ENCODE assay signal across 27 cellular contexts in genomic region chr2:233846387-233847247, GRCh38. TPM values are rescaled to one million over a fixed set of nuclear protein-coding genes. Genes with fewer than 3 reads are reported as not detected.
DNase-seq lines count a peak whose midpoint lies in the region; ATAC-seq and TF ChIP-seq lines count a peak whose summit lies in the region.
"Had no signal": no experiment of that assay in that cellular context is flagged by ENCODE, and none has a peak within 500 bp of the region (broad histone marks: within the 10 kb centered on the region; RNA-seq: fewer than 3 reads in every experiment).

No MANE protein-coding gene starts in this region.

- H3K9me3 ChIP-seq in cardiac muscle cell (ENCODE audit: low read depth) (no peaks in the 10 kb centered on the region), Panc1 (ENCODE audit: control insufficient read depth, insufficient read depth, low read depth, low read length) (no peaks in the 10 kb centered on the region), testis (no peaks in the 10 kb centered on the region), lower lobe of right lung (no peaks in the 10 kb centered on the region)
- H3K9me3 ChIP-seq in effector memory CD4-positive, alpha-beta T cell (ENCODE audit: control insufficient read depth, low read length): no peaks in the 10 kb centered on the region
- H3K9me3 ChIP-seq: pancreas, right lobe of liver, tibial nerve had no signal

- peaks cover 28% of the 10 kb centered on the region for H3K4me1 Mint-ChIP-seq in dendritic cell treated with granulocyte-macrophage colony-stimulating factor and Interleukin-4, amounts not matched to agents 40 ng/mL and 50 ng/mL, for 4 days (ENCODE audit: low read depth)
- peaks cover 12 to 22% of the 10 kb centered on the region in 2 donors for H3K4me1 Mint-ChIP-seq in stimulated activated naive B cell treated with anti-CD40 and anti-IgM and Interleukin-4, amounts not matched to agents 10 μg/mL and 1 μg/mL and 100 μg/mL, for 72 hours

- H3K27me3 ChIP-seq in cardiac muscle cell (no peaks in the 10 kb centered on the region), Panc1 (ENCODE audit: control insufficient read depth, insufficient read depth, low read length) (no peaks in the 10 kb centered on the region), testis (no peaks in the 10 kb centered on the region), lower lobe of right lung (ENCODE audit: low read depth) (no peaks in the 10 kb centered on the region)
- no peaks in the 10 kb centered on the region for H3K27me3 ChIP-seq in effector memory CD4-positive, alpha-beta T cell (replicated peaks; ENCODE audit: control insufficient read depth, insufficient read depth, low read length, poor library complexity, severe bottlenecking)
- H3K27me3 ChIP-seq: hepatocyte, pancreas, right lobe of liver, tibial nerve had no signal

- DNase-seq in cardiac muscle cell (ENCODE audit: low read depth in 1 of 2, low spot score in 1 of 2) (peak in 1 of 2 donors; percentile 28), cardiac septum (ENCODE audit: low spot score) (no peak), Panc1 (ENCODE audit: low read depth, low spot score) (no peak), testis (no peak), lower lobe of right lung (no peak)
- DNase-seq in stimulated activated naive B cell treated with anti-CD40 and anti-IgM and Interleukin-4, amounts not matched to agents 10 μg/mL and 1 μg/mL and 100 μg/mL, for 72 hours: no peak
- DNase-seq in effector memory CD4-positive, alpha-beta T cell: no peak
- DNase-seq: activated CD4-positive, alpha-beta T cell treated with anti-CD3 and anti-CD28 coated beads for 1 hour; effector CD8-positive, alpha-beta T cell; foreskin melanocyte; midbrain; naive thymus-derived CD8-positive, alpha-beta T cell; NCI-H2029 treated with DMSO at 0.1 percent for 48 hours; NCI-H446; NCI-H82; right lobe of liver; SHP77; stimulated activated CD4-positive, alpha-beta T cell treated with anti-CD3 and anti-CD28 coated beads, Interleukin-12 subunit alpha, Interleukin-12 subunit beta, amount 100 ng/mL, for 4 hours; stimulated activated CD4-positive, alpha-beta T cell treated with anti-CD3 and anti-CD28 coated beads, Interleukin-4, amount 100 ng/mL, for 24 hours; stimulated activated naive CD8-positive, alpha-beta T cell treated with anti-CD3 and anti-CD28 coated beads, Interleukin-15, amount 100 ng/mL, for 72 hours had no signal

- ATAC-seq in Panc1 (no peak), lower lobe of right lung (no peak)
- peak; percentile 51 to 62 for ATAC-seq in stimulated activated naive B cell treated with anti-CD40 and anti-IgM and Interleukin-4, amounts not matched to agents 10 μg/mL and 1 μg/mL and 100 μg/mL, for 72 hours (replicated peaks)
- ATAC-seq: left lobe of liver; naive thymus-derived CD8-positive, alpha-beta T cell; pancreas; stimulated activated naive CD8-positive, alpha-beta T cell treated with anti-CD3 and anti-CD28 coated beads, Interleukin-15, amount 100 ng/mL, for 72 hours had no signal

- TF ChIP-seq POLR2A in testis (IDR thresholded peaks at IDR 0.05): no peak

- H3K4me1 ChIP-seq in cardiac muscle cell (ENCODE audit: low read depth) (peaks cover 34% of the 10 kb centered on the region), Panc1 (ENCODE audit: control insufficient read depth, insufficient read depth, low read length) (peaks cover 11% of the 10 kb centered on the region), testis (no peaks in the 10 kb centered on the region), lower lobe of right lung (no peaks in the 10 kb centered on the region)
- H3K4me1 ChIP-seq in effector memory CD4-positive, alpha-beta T cell (ENCODE audit: control insufficient read depth, insufficient read depth, low read length, poor library complexity, severe bottlenecking): no peaks in the 10 kb centered on the region
- H3K4me1 ChIP-seq: pancreas, right lobe of liver, tibial nerve had no signal

- peak overlapping the region; percentile 39 for H3K27ac ChIP-seq in cardiac muscle cell
- H3K27ac ChIP-seq in Panc1 (ENCODE audit: low read length): peak overlapping the region; percentile 45; the same call in 1 of the 2 replicates
- no peak overlapping the region for H3K27ac ChIP-seq in testis
- no peak overlapping the region for H3K27ac ChIP-seq in lower lobe of right lung
- H3K27ac ChIP-seq in effector memory CD4-positive, alpha-beta T cell (ENCODE audit: insufficient read depth, low read length, poor library complexity, severe bottlenecking): no peak overlapping the region
- H3K27ac ChIP-seq: C4-2B, hepatocyte, pancreas, right lobe of liver, tibial nerve had no signal

- BruUV-seq in Panc1 (replicated peaks; lab: Mats Ljungman, UMichigan): no TSS peak

- H3K36me3 Mint-ChIP-seq in dendritic cell treated with granulocyte-macrophage colony-stimulating factor and Interleukin-4, amounts not matched to agents 40 ng/mL and 50 ng/mL, for 4 days (ENCODE audit: low read depth): peaks cover 30% of the 10 kb centered on the region
- peaks cover 2 to 3% of the 10 kb centered on the region in 2 donors for H3K36me3 Mint-ChIP-seq in stimulated activated naive B cell treated with anti-CD40 and anti-IgM and Interleukin-4, amounts not matched to agents 10 μg/mL and 1 μg/mL and 100 μg/mL, for 72 hours
- H3K36me3 Mint-ChIP-seq: naive thymus-derived CD8-positive, alpha-beta T cell had no signal

- H3K27ac Mint-ChIP-seq in dendritic cell treated with granulocyte-macrophage colony-stimulating factor and Interleukin-4, amounts not matched to agents 40 ng/mL and 50 ng/mL, for 4 days: peak overlapping the region; percentile 45
- H3K27ac Mint-ChIP-seq in stimulated activated naive B cell treated with anti-CD40 and anti-IgM and Interleukin-4, amounts not matched to agents 10 μg/mL and 1 μg/mL and 100 μg/mL, for 72 hours: peak overlapping the region; percentile 47
- H3K27ac Mint-ChIP-seq: activated naive CD4-positive, alpha-beta T cell treated with anti-CD3 and anti-CD28 coated beads, Interleukin-2, amount 50 U/mL, for 72 hours had no signal

- POLR2A ChIA-PET in Panc1 (lab: Charles Lee): interaction anchor here (0.6 kb wide), 3 partner anchors 441 to 675 kb away, joined by 3 to 13 read pairs (median 3); no protein-coding TSS in a partner anchor

- H3K27me3 Mint-ChIP-seq in dendritic cell treated with granulocyte-macrophage colony-stimulating factor and Interleukin-4, amounts not matched to agents 40 ng/mL and 50 ng/mL, for 4 days: no peaks in the 10 kb centered on the region
- no peaks in the 10 kb centered on the region for H3K27me3 Mint-ChIP-seq in stimulated activated naive B cell treated with anti-CD40 and anti-IgM and Interleukin-4, amounts not matched to agents 10 μg/mL and 1 μg/mL and 100 μg/mL, for 72 hours
- H3K27me3 Mint-ChIP-seq: stimulated activated naive CD8-positive, alpha-beta T cell treated with anti-CD3 and anti-CD28 coated beads, Interleukin-15, amount 100 ng/mL, for 72 hours had no signal

- H3K4me3 Mint-ChIP-seq in dendritic cell treated with granulocyte-macrophage colony-stimulating factor and Interleukin-4, amounts not matched to agents 40 ng/mL and 50 ng/mL, for 4 days: no peak overlapping the region
- H3K4me3 Mint-ChIP-seq in stimulated activated naive B cell treated with anti-CD40 and anti-IgM and Interleukin-4, amounts not matched to agents 10 μg/mL and 1 μg/mL and 100 μg/mL, for 72 hours: no peak overlapping the region
- H3K4me3 Mint-ChIP-seq: naive thymus-derived CD8-positive, alpha-beta T cell; stimulated activated naive CD8-positive, alpha-beta T cell treated with anti-CD3 and anti-CD28 coated beads, Interleukin-15, amount 100 ng/mL, for 72 hours had no signal

- 83 to 86% methylated on average over 16 of the region's 16 CpGs for WGBS in testis, 2 donors

- CTCF ChIA-PET in Panc1 (lab: Charles Lee): no interaction called here

- in situ Hi-C loops in Panc1 (cut with HindIII; ENCODE audit: low pct_unique_long_range_greater_than_20kb, low sequenced_read_pairs): no loop called here

- H3K36me3 ChIP-seq in cardiac muscle cell (peaks cover 16% of the 10 kb centered on the region), Panc1 (ENCODE audit: control insufficient read depth, insufficient read depth, low read length) (peaks cover 53% of the 10 kb centered on the region), testis (ENCODE audit: low read depth, missing control alignments) (no peaks in the 10 kb centered on the region), lower lobe of right lung (no peaks in the 10 kb centered on the region)
- no peaks in the 10 kb centered on the region for H3K36me3 ChIP-seq in effector memory CD4-positive, alpha-beta T cell (ENCODE audit: control insufficient read depth, insufficient read depth, low read length)
- H3K36me3 ChIP-seq: pancreas, right lobe of liver, tibial nerve had no signal

- no peaks in the 10 kb centered on the region for H3K9me3 Mint-ChIP-seq in dendritic cell treated with granulocyte-macrophage colony-stimulating factor and Interleukin-4, amounts not matched to agents 40 ng/mL and 50 ng/mL, for 4 days
- H3K9me3 Mint-ChIP-seq in stimulated activated naive B cell treated with anti-CD40 and anti-IgM and Interleukin-4, amounts not matched to agents 10 μg/mL and 1 μg/mL and 100 μg/mL, for 72 hours: no peaks in the 10 kb centered on the region
- H3K9me3 Mint-ChIP-seq: activated naive CD4-positive, alpha-beta T cell treated with anti-CD3 and anti-CD28 coated beads, Interleukin-2, amount 50 U/mL, for 72 hours; naive thymus-derived CD8-positive, alpha-beta T cell; stimulated activated naive CD8-positive, alpha-beta T cell treated with anti-CD3 and anti-CD28 coated beads, Interleukin-15, amount 100 ng/mL, for 72 hours had no signal

- intact Hi-C loops in cardiac septum (cut with DNase I) (no loop called here), Panc1 (cut with micrococcal nuclease; ENCODE audit: unreplicated experiment) (no loop called here), testis (cut with DNase I; ENCODE audit: low total_unique reads) (no loop called here), lower lobe of right lung (cut with DNase I) (no loop called here)
- intact Hi-C loops in dendritic cell treated with granulocyte-macrophage colony-stimulating factor and Interleukin-4, amounts not matched to agents 40 ng/mL and 50 ng/mL, for 4 days (cut with micrococcal nuclease): no loop called here

- H3K4me3 ChIP-seq in cardiac muscle cell: no peak overlapping the region
- no peak overlapping the region for H3K4me3 ChIP-seq in Panc1 (ENCODE audit: low read depth in 2 of 2, low read length in 2 of 2)
- H3K4me3 ChIP-seq in testis: no peak overlapping the region
- no peak overlapping the region for H3K4me3 ChIP-seq in lower lobe of right lung
- H3K4me3 ChIP-seq in effector memory CD4-positive, alpha-beta T cell (ENCODE audit: insufficient read depth, low read depth, low read length, poor library complexity, severe bottlenecking): no peak overlapping the region
- H3K4me3 ChIP-seq: hepatocyte, pancreas, right lobe of liver, tibial nerve had no signal

- TF ChIP-seq CTCF in cardiac muscle cell (IDR thresholded peaks at IDR 0.05; ENCODE audit: low read depth, low read length) (no peak), Panc1 (IDR thresholded peaks at IDR 0.05) (no peak), testis (IDR thresholded peaks at IDR 0.05) (no peak), lower lobe of right lung (IDR thresholded peaks at IDR 0.05) (no peak)

RNA-seq across cellular contexts. Expression of gene HJURP, which starts 7.7 kb away (rescaled TPM):
- total RNA-seq in cardiac muscle cell (14.3 and 53.3 TPM in 2 replicates), cardiac septum (not detected), Panc1 (2021; ENCODE audit: unreplicated experiment) (87.0 TPM), testis (10 to 100 TPM; 10.2 to 13.9 TPM), lower lobe of right lung (1.5 TPM)
- polyA plus RNA-seq in cardiac muscle cell (8.0 and 36.3 TPM in 2 replicates), testis (ENCODE audit: insufficient read depth, low read depth, low replicate concordance) (30.2 TPM)
- 65.2 TPM for polyA plus RNA-seq in Panc1 (2012; ENCODE audit: insufficient read length)
- total RNA-seq: naive thymus-derived CD8-positive, alpha-beta T cell had no signal
- polyA plus RNA-seq: naive thymus-derived CD8-positive, alpha-beta T cell had no signal

Comparison
In these comparisons a context has a peak if more than half of its experiments do, and no peak if none do; other contexts are left out.
1. H3K27ac ChIP-seq: peak in cardiac muscle cell (single experiment) and Panc1 (single experiment); none in testis (0 of 2), lower lobe of right lung (single experiment) and effector memory CD4-positive, alpha-beta T cell (single experiment).
2. ATAC-seq: peak in stimulated activated naive B cell treated with anti-CD40 and anti-IgM and Interleukin-4, amounts not matched to agents 10 μg/mL and 1 μg/mL and 100 μg/mL, for 72 hours (2 of 2); none in Panc1 (single experiment) and lower lobe of right lung (0 of 2).